1 cellular context compared by ENCODE assay signal in genomic region chr11:7814897-7815296, GRCh38. TPM values are rescaled to one million over a fixed set of nuclear protein-coding genes. Genes with fewer than 3 reads are reported as not detected.
"Had no signal": no experiment of that assay in that cellular context is flagged by ENCODE, and none has a peak within 500 bp of the region (broad histone marks: within the 10 kb centered on the region; RNA-seq: fewer than 3 reads in every experiment).

No MANE protein-coding gene starts in this region.

RNA-seq across cellular contexts. Expression of gene OR5P3, which starts 15.7 kb away (rescaled TPM):
- total RNA-seq: GM12878 had no signal
- polyA plus RNA-seq: GM12878 had no signal

RNA-seq across cellular contexts. Expression of gene OR5P2, which starts 18.2 kb away (rescaled TPM):
- total RNA-seq: GM12878 had no signal
- polyA plus RNA-seq: GM12878 had no signal
